ENCODE assay signal across 8 cellular contexts in genomic region chr20:34302312-34302722, GRCh38. TPM values are rescaled to one million over a fixed set of nuclear protein-coding genes. Genes with fewer than 3 reads are reported as not detected.
DNase-seq lines count a peak whose midpoint lies in the region; ATAC-seq, FAIRE-seq and TF ChIP-seq lines count a peak whose summit lies in the region.

No MANE protein-coding gene starts in this region.

- 28 to 30% methylated on average over 9 of the region's 9 CpGs for WGBS in lung, 2 donors

- H3K9me3 ChIP-seq in astrocyte (ENCODE audit: insufficient read depth, low read depth, low read length), result no peaks in the 10 kb centered on the region
- H3K9me3 ChIP-seq in lung (ENCODE audit: control insufficient read depth in 2 of 2, insufficient read depth in 1 of 2, low read length in 1 of 2), result no peaks in the 10 kb centered on the region
- H3K9me3 ChIP-seq in vagina, result no peaks in the 10 kb centered on the region

- TF ChIP-seq POLR2A in vagina (IDR thresholded peaks at IDR 0.05), result no peak

- peaks cover 5% of the 10 kb centered on the region for H3K36me3 Mint-ChIP-seq in astrocyte (ENCODE audit: low read depth, unreplicated experiment)

- peaks cover 24% of the 10 kb centered on the region for H4K20me1 ChIP-seq in astrocyte (ENCODE audit: insufficient read depth, low read length)

- peak overlapping the region; percentile 97 for H3K27ac Mint-ChIP-seq in astrocyte (ENCODE audit: unreplicated experiment)

- intact Hi-C loops in vagina (cut with DNase I), result no loop called here

- FAIRE-seq in astrocyte (lab: Jason Lieb, UNC), result no peak

- H3K4me3 ChIP-seq in HFF-Myc (replicated peaks; ENCODE audit: low read depth, low read length) (peak overlapping the region; percentile 90), astrocyte (ENCODE audit: insufficient read depth, low read depth, low read length) (peak overlapping the region; percentile 76), lung (peak overlapping the region; percentile 73), vagina (peak overlapping the region; percentile 80 to 100)

- H3K9ac ChIP-seq in astrocyte (ENCODE audit: low read length), result peak overlapping the region; percentile 90

- no peaks in the 10 kb centered on the region for H3K27me3 Mint-ChIP-seq in astrocyte (ENCODE audit: low read depth, unreplicated experiment)

- H3K27ac ChIP-seq in astrocyte (ENCODE audit: low read depth, low read length) (peak overlapping the region; percentile 90), lung (ENCODE audit: low read depth in 1 of 2, low read length in 1 of 2) (peak overlapping the region; percentile 94), vagina (peak overlapping the region; percentile 91)

- H3K27me3 ChIP-seq in astrocyte (ENCODE audit: insufficient read depth, low read length) (no peaks in the 10 kb centered on the region), lung (ENCODE audit: control insufficient read depth, insufficient read depth) (no peaks in the 10 kb centered on the region), vagina (no peaks in the 10 kb centered on the region)

- peaks cover 9% of the 10 kb centered on the region for H3K4me1 Mint-ChIP-seq in astrocyte (ENCODE audit: low read depth, unreplicated experiment)

- H3K79me2 ChIP-seq in astrocyte (ENCODE audit: insufficient read depth, low read length), result peaks cover 40% of the 10 kb centered on the region

- TF ChIP-seq CTCF in HFF-Myc (IDR thresholded peaks at IDR 0.05; ENCODE audit: low read depth, low read length, missing control alignments) (no peak), astrocyte (IDR thresholded peaks at IDR 0.05; ENCODE audit: insufficient read depth, low read depth, low read length) (no peak), lung (IDR thresholded peaks at IDR 0.05; ENCODE audit: control extremely low read depth, extremely low read depth) (no peak), vagina (IDR thresholded peaks at IDR 0.05) (no peak)

- H3K36me3 ChIP-seq in astrocyte (ENCODE audit: insufficient read depth, low read length) (no peaks in the 10 kb centered on the region), lung (ENCODE audit: control insufficient read depth in 2 of 2, insufficient read depth in 2 of 2, low read length in 2 of 2) (no peaks in the 10 kb centered on the region), vagina (no peaks in the 10 kb centered on the region)

- ATAC-seq in lung (ENCODE audit: insufficient read depth, low FRiP score) (no peak), GM18909 (IDR thresholded peaks at IDR 0.05; ENCODE audit: poor library complexity, unreplicated experiment) (no peak)

- peaks cover 6% of the 10 kb centered on the region for H3K4me1 ChIP-seq in astrocyte (ENCODE audit: insufficient read depth, low read length)
- H3K4me1 ChIP-seq in lung (ENCODE audit: control insufficient read depth in 2 of 2, insufficient read depth in 2 of 2, low read length in 2 of 2), result peaks cover 0 to 13% of the 10 kb centered on the region in 2 donors
- H3K4me1 ChIP-seq in vagina, result peaks cover 22% of the 10 kb centered on the region

- H3K9me3 Mint-ChIP-seq in astrocyte (ENCODE audit: unreplicated experiment), result no peaks in the 10 kb centered on the region

- peak overlapping the region; percentile 83 for H2AFZ ChIP-seq in astrocyte (ENCODE audit: low read depth, low read length)

- DNase-seq in AG08395 (ENCODE audit: low spot score) (peak; percentile 44), HFF-Myc (ENCODE audit: extremely low read depth, low read depth) (no peak), astrocyte (ENCODE audit: low read depth) (peak; percentile 41), lung (ENCODE audit: low spot score) (no peak), vagina (ENCODE audit: extremely low spot score in 2 of 2) (no peak), NK-92 (lab: John Stamatoyannopoulos, UW; ENCODE audit: unreplicated experiment) (no peak)
- DNase-seq in stimulated activated CD4-positive, alpha-beta T cell treated with anti-CD3 and anti-CD28 coated beads, Interleukin-4, amount 100 ng/mL, for 24 hours, result no peak

- H3K4me3 Mint-ChIP-seq in astrocyte (ENCODE audit: unreplicated experiment), result peak overlapping the region; percentile 95

- H3K4me2 ChIP-seq in astrocyte (ENCODE audit: low read length), result peak overlapping the region; percentile 95

RNA-seq across cellular contexts. Expression of gene AHCY, which starts 0.8 kb away (rescaled TPM):
- total RNA-seq in astrocyte (172 and 203 TPM in 2 replicates), lung (100 to 1,000 TPM in 1 of 2 donors, 10 to 100 TPM in 1; 40.2 to 116 TPM), vagina (98.2 TPM)
- 100 to 1,000 TPM in 1 of 2 donors, 10 to 100 TPM in 1; 93.7 to 116 TPM for polyA plus RNA-seq in lung

Comparison
In these comparisons a context has a peak if more than half of its experiments do, and no peak if none do; other contexts are left out.
1. DNase-seq: peak in AG08395 (single experiment) and astrocyte (single experiment); none in HFF-Myc (single experiment), lung (single experiment), vagina (0 of 2), NK-92 (single experiment) and stimulated activated CD4-positive, alpha-beta T cell treated with anti-CD3 and anti-CD28 coated beads, Interleukin-4, amount 100 ng/mL, for 24 hours (single experiment).
2. Peak in every context shown above with its lines, with median percentiles within 50 percentile points of each other: H3K4me3 ChIP-seq and H3K27ac ChIP-seq.